In genomic region chr3:184682671-184683070, GRCh38 we compare ENCODE assay signal across 23 cellular contexts. TPM values are rescaled to one million over a fixed set of nuclear protein-coding genes. Genes with fewer than 3 reads are reported as not detected.
DNase-seq lines count a peak whose midpoint lies in the region; ATAC-seq, FAIRE-seq and TF ChIP-seq lines count a peak whose summit lies in the region.
"Had no signal": no experiment of that assay in that cellular context is flagged by ENCODE, and none has a peak within 500 bp of the region (broad histone marks: within the 10 kb centered on the region; RNA-seq: fewer than 3 reads in every experiment).

No MANE protein-coding gene starts in this region.

- H3K36me3 ChIP-seq in astrocyte (ENCODE audit: insufficient read depth, low read length): no peaks in the 10 kb centered on the region
- H3K36me3 ChIP-seq in kidney (ENCODE audit: control insufficient read depth in 1 of 2, insufficient read depth in 2 of 2, low read length in 2 of 2): no peaks in the 10 kb centered on the region
- H3K36me3 ChIP-seq in upper lobe of right lung: no peaks in the 10 kb centered on the region
- H3K36me3 ChIP-seq: BLaER1 treated with 17β-estradiol and CSF1 and Interleukin-3, amounts not matched to agents 10 nM and 100 nM had no signal

- no peak overlapping the region for H3K27ac Mint-ChIP-seq in astrocyte (ENCODE audit: unreplicated experiment)
- H3K27ac Mint-ChIP-seq in nephron: peak overlapping the region; percentile 10 to 48 (median 45)
- no peak overlapping the region for H3K27ac Mint-ChIP-seq in activated T-helper 17 cell treated with anti-CD3 and anti-CD28 coated beads, Interleukin-2, amount 50 U/mL, for 72 hours
- H3K27ac Mint-ChIP-seq: B cell; CD4-positive, alpha-beta T cell; CD8-positive, alpha-beta T cell had no signal

- TF ChIP-seq CTCF in astrocyte (IDR thresholded peaks at IDR 0.05; ENCODE audit: insufficient read depth, low read depth, low read length) (no peak), kidney (IDR thresholded peaks at IDR 0.05; ENCODE audit: borderline replicate concordance, extremely low read depth, insufficient read depth) (no peak), nephron (IDR thresholded peaks at IDR 0.05; ENCODE audit: unreplicated experiment in 3 of 3) (no peak), upper lobe of right lung (IDR thresholded peaks at IDR 0.05) (no peak)

- H3K27me3 ChIP-seq in astrocyte (ENCODE audit: insufficient read depth, low read length) (no peaks in the 10 kb centered on the region), upper lobe of right lung (no peaks in the 10 kb centered on the region)

- DNase-seq in astrocyte (ENCODE audit: low read depth): no peak
- peak; percentile 43 for DNase-seq in kidney
- peak; percentile 11 for DNase-seq in upper lobe of right lung
- DNase-seq in middle frontal gyrus (ENCODE audit: extremely low spot score, low spot score): no peak
- DNase-seq in stimulated activated CD4-positive, alpha-beta T cell treated with anti-CD3 and anti-CD28 coated beads, Interleukin-4, amount 100 ng/mL, for 1 hour: no peak
- DNase-seq: AML-193; Caco-2; Calu3; CD4-positive, alpha-beta T cell; CD8-positive, alpha-beta T cell; DMS79 treated with DMSO at 0.1 percent for 48 hours; GF-D8 had no signal

- no peak overlapping the region for H3K4me3 ChIP-seq in astrocyte (ENCODE audit: insufficient read depth, low read depth, low read length)
- H3K4me3 ChIP-seq in kidney (ENCODE audit: low read length in 2 of 2): no peak overlapping the region
- no peak overlapping the region for H3K4me3 ChIP-seq in upper lobe of right lung
- H3K4me3 ChIP-seq: A549; BLaER1 treated with 17β-estradiol and CSF1 and Interleukin-3, amounts not matched to agents 10 nM and 100 nM had no signal

- H3K4me2 ChIP-seq in astrocyte (ENCODE audit: low read length): no peak overlapping the region
- H3K4me2 ChIP-seq: A549 had no signal

- H3K4me1 ChIP-seq in astrocyte (ENCODE audit: insufficient read depth, low read length) (peaks cover 5% of the 10 kb centered on the region), kidney (ENCODE audit: control insufficient read depth in 1 of 2, insufficient read depth in 1 of 2, low read depth in 1 of 2, low read length in 2 of 2) (peaks cover 0 to 12% of the 10 kb centered on the region in 2 donors), upper lobe of right lung (peaks cover 6% of the 10 kb centered on the region)
- H3K4me1 ChIP-seq: A549, Caco-2 had no signal

- H3K27ac ChIP-seq in astrocyte (ENCODE audit: low read depth, low read length) (no peak overlapping the region), kidney (ENCODE audit: low read depth in 2 of 2, low read length in 2 of 2) (no peak overlapping the region), upper lobe of right lung (no peak overlapping the region)
- H3K27ac ChIP-seq: 22Rv1; A549; BLaER1 treated with 17β-estradiol and CSF1 and Interleukin-3, amounts not matched to agents 10 nM and 100 nM; C4-2B had no signal

- FAIRE-seq in astrocyte (lab: Jason Lieb, UNC) (no peak), kidney (lab: Jason Lieb, UNC) (no peak)
- FAIRE-seq: A549, D721Med, G401.6, GM12891, GM19239 had no signal

- no peak for ATAC-seq in upper lobe of right lung
- ATAC-seq in activated T-helper 17 cell treated with anti-CD3 and anti-CD28 coated beads, Interleukin-2, amount 50 U/mL, for 72 hours (replicated peaks): no peak
- ATAC-seq: A549; CD8-positive, alpha-beta T cell had no signal

- H3K9ac ChIP-seq in astrocyte (ENCODE audit: low read length) (no peak overlapping the region), kidney (ENCODE audit: low read length in 2 of 2) (no peak overlapping the region)
- H3K9ac ChIP-seq: BLaER1 treated with 17β-estradiol and CSF1 and Interleukin-3, amounts not matched to agents 10 nM and 100 nM had no signal

- H3K36me3 Mint-ChIP-seq in astrocyte (ENCODE audit: low read depth, unreplicated experiment) (no peaks in the 10 kb centered on the region), nephron (ENCODE audit: low read depth) (no peaks in the 10 kb centered on the region)
- H3K36me3 Mint-ChIP-seq in activated T-helper 17 cell treated with anti-CD3 and anti-CD28 coated beads, Interleukin-2, amount 50 U/mL, for 72 hours (ENCODE audit: low read depth): no peaks in the 10 kb centered on the region
- H3K36me3 Mint-ChIP-seq: CD8-positive, alpha-beta T cell had no signal

- H3K9me3 ChIP-seq in astrocyte (ENCODE audit: insufficient read depth, low read depth, low read length) (no peaks in the 10 kb centered on the region), kidney (ENCODE audit: control insufficient read depth in 1 of 2, low read length in 2 of 2) (no peaks in the 10 kb centered on the region), upper lobe of right lung (no peaks in the 10 kb centered on the region)
- H3K9me3 ChIP-seq: A549, Caco-2 had no signal

- no peaks in the 10 kb centered on the region for H4K20me1 ChIP-seq in astrocyte (ENCODE audit: insufficient read depth, low read length)
- H4K20me1 ChIP-seq: BLaER1 treated with 17β-estradiol and CSF1 and Interleukin-3, amounts not matched to agents 10 nM and 100 nM had no signal

- H3K4me1 Mint-ChIP-seq in astrocyte (ENCODE audit: low read depth, unreplicated experiment): peaks cover 20% of the 10 kb centered on the region
- peaks cover 66% of the 10 kb centered on the region for H3K4me1 Mint-ChIP-seq in nephron
- no peaks in the 10 kb centered on the region for H3K4me1 Mint-ChIP-seq in activated T-helper 17 cell treated with anti-CD3 and anti-CD28 coated beads, Interleukin-2, amount 50 U/mL, for 72 hours

- H3K79me2 ChIP-seq in astrocyte (ENCODE audit: insufficient read depth, low read length): no peaks in the 10 kb centered on the region

- H3K4me3 Mint-ChIP-seq in astrocyte (ENCODE audit: unreplicated experiment) (peak overlapping the region; percentile 27), nephron (no peak overlapping the region)
- no peak overlapping the region for H3K4me3 Mint-ChIP-seq in activated T-helper 17 cell treated with anti-CD3 and anti-CD28 coated beads, Interleukin-2, amount 50 U/mL, for 72 hours
- H3K4me3 Mint-ChIP-seq: B cell; CD4-positive, alpha-beta T cell; CD8-positive, alpha-beta T cell had no signal

- H3K27me3 Mint-ChIP-seq in astrocyte (ENCODE audit: low read depth, unreplicated experiment): peaks cover 1% of the 10 kb centered on the region
- no peaks in the 10 kb centered on the region for H3K27me3 Mint-ChIP-seq in nephron (ENCODE audit: low read depth)
- no peaks in the 10 kb centered on the region for H3K27me3 Mint-ChIP-seq in activated T-helper 17 cell treated with anti-CD3 and anti-CD28 coated beads, Interleukin-2, amount 50 U/mL, for 72 hours
- H3K27me3 Mint-ChIP-seq: B cell; CD4-positive, alpha-beta T cell had no signal

- H2AFZ ChIP-seq in astrocyte (ENCODE audit: low read depth, low read length): no peak overlapping the region

- no peaks in the 10 kb centered on the region for H3K9me3 Mint-ChIP-seq in astrocyte (ENCODE audit: unreplicated experiment)
- H3K9me3 Mint-ChIP-seq in nephron: no peaks in the 10 kb centered on the region
- H3K9me3 Mint-ChIP-seq in activated T-helper 17 cell treated with anti-CD3 and anti-CD28 coated beads, Interleukin-2, amount 50 U/mL, for 72 hours: no peaks in the 10 kb centered on the region
- H3K9me3 Mint-ChIP-seq: CD4-positive, alpha-beta T cell; CD8-positive, alpha-beta T cell had no signal

- intact Hi-C loops in kidney (cut with DNase I) (no loop called here), upper lobe of right lung (cut with DNase I) (no loop called here)

RNA-seq across cellular contexts. Expression of gene MAGEF1, which starts 29.2 kb away (rescaled TPM):
- total RNA-seq in astrocyte (26.2 and 28.8 TPM in 2 replicates), kidney (37.9 TPM), upper lobe of right lung (30.3 TPM)
- 50.0 TPM for polyA plus RNA-seq in kidney (ENCODE audit: insufficient read depth, low read depth, low replicate concordance)
- 1 to 10 TPM; 7.4 to 8.1 TPM for total RNA-seq in activated T-helper 17 cell treated with anti-CD3 and anti-CD28 coated beads, Interleukin-2, amount 50 U/mL, for 72 hours

Comparison
In these comparisons a context has a peak if more than half of its experiments do, and no peak if none do; other contexts are left out.
1. DNase-seq: peak in kidney (single experiment) and upper lobe of right lung (single experiment); none in astrocyte (single experiment), middle frontal gyrus (single experiment) and stimulated activated CD4-positive, alpha-beta T cell treated with anti-CD3 and anti-CD28 coated beads, Interleukin-4, amount 100 ng/mL, for 1 hour (single experiment).
2. H3K27ac Mint-ChIP-seq: peak in nephron (3 of 3); none in astrocyte (single experiment) and activated T-helper 17 cell treated with anti-CD3 and anti-CD28 coated beads, Interleukin-2, amount 50 U/mL, for 72 hours (single experiment).